ENCODE assay signal across 18 cellular contexts in genomic region chr2:21668078-21668710, GRCh38.
DNase-seq lines count a peak whose midpoint lies in the region; ATAC-seq and TF ChIP-seq lines count a peak whose summit lies in the region.
"Had no signal": no experiment of that assay in that cellular context is flagged by ENCODE, and none has a peak within 500 bp of the region (broad histone marks: within the 10 kb centered on the region; RNA-seq: fewer than 3 reads in every experiment).

No MANE protein-coding gene starts in this region.

- no peaks in the 10 kb centered on the region for H3K4me1 Mint-ChIP-seq in immature natural killer cell
- H3K4me1 Mint-ChIP-seq: B cell; CD4-positive, CD25-positive, alpha-beta regulatory T cell had no signal

- H3K4me3 Mint-ChIP-seq in immature natural killer cell: no peak overlapping the region
- H3K4me3 Mint-ChIP-seq: B cell; CD8-positive, alpha-beta T cell had no signal

- no peak overlapping the region for H3K27ac Mint-ChIP-seq in immature natural killer cell
- H3K27ac Mint-ChIP-seq: B cell; CD4-positive, CD25-positive, alpha-beta regulatory T cell; CD8-positive, alpha-beta T cell had no signal

- DNase-seq in Right ventricle myocardium inferior (ENCODE audit: missing footprints): no peak
- DNase-seq in cardiac septum (ENCODE audit: low spot score): no peak
- no peak for DNase-seq in left ventricle myocardium inferior
- DNase-seq in left cardiac atrium: no peak
- DNase-seq in left ventricle myocardium superior: no peak
- DNase-seq in KG1 (lab: John Stamatoyannopoulos, UW): no peak
- no peak for DNase-seq in immature natural killer cell
- DNase-seq: Caco-2; CD4-positive, CD25-positive, alpha-beta regulatory T cell; CD8-positive, alpha-beta T cell; DMS153; DND-41; GM23248; HCEC 1CT had no signal

- H3K9me3 Mint-ChIP-seq in immature natural killer cell: peaks cover 19 to 56% (median 25%) of the 10 kb centered on the region in 6 donors

- ATAC-seq in Right ventricle myocardium inferior (peak; percentile 39), left cardiac atrium (no peak), left ventricle myocardium superior (peak; percentile 79)
- ATAC-seq: CD8-positive, alpha-beta T cell had no signal

- H3K36me3 ChIP-seq in left ventricle myocardium inferior: no peaks in the 10 kb centered on the region
- H3K36me3 ChIP-seq: BLaER1 had no signal

- no peak for TF ChIP-seq CTCF in left ventricle myocardium inferior (IDR thresholded peaks at IDR 0.05; ENCODE audit: borderline replicate concordance)

- intact Hi-C loops in Right ventricle myocardium inferior (cut with DNase I): no loop called here
- intact Hi-C loops in cardiac septum (cut with DNase I): no loop called here
- intact Hi-C loops in left ventricle myocardium inferior (cut with micrococcal nuclease): no loop called here
- intact Hi-C loops in left cardiac atrium (cut with DNase I): no loop called here
- intact Hi-C loops in left ventricle myocardium superior (cut with micrococcal nuclease): no loop called here

- no peaks in the 10 kb centered on the region for H3K27me3 ChIP-seq in left ventricle myocardium inferior (ENCODE audit: low read depth)
- H3K27me3 ChIP-seq: BLaER1 had no signal

- peak overlapping the region; percentile 28 for H3K27ac ChIP-seq in left ventricle myocardium inferior (replicated peaks)
- H3K27ac ChIP-seq: 22Rv1, BLaER1, C4-2B, GM23248 had no signal

- H3K9me3 ChIP-seq in left ventricle myocardium inferior (replicated peaks): no peaks in the 10 kb centered on the region
- H3K9me3 ChIP-seq: BLaER1, Caco-2 had no signal

- peaks cover 0 to 3% (median 0%) of the 10 kb centered on the region in 3 donors for H3K36me3 Mint-ChIP-seq in immature natural killer cell
- H3K36me3 Mint-ChIP-seq: CD4-positive, CD25-positive, alpha-beta regulatory T cell; CD8-positive, alpha-beta T cell had no signal

- no peak overlapping the region for H3K4me3 ChIP-seq in left ventricle myocardium inferior
- H3K4me3 ChIP-seq: BLaER1, GM23248 had no signal

- peaks cover 10% of the 10 kb centered on the region for H3K4me1 ChIP-seq in left ventricle myocardium inferior
- H3K4me1 ChIP-seq: Caco-2 had no signal

- H3K27me3 Mint-ChIP-seq in immature natural killer cell (ENCODE audit: low read depth in 3 of 3): peaks cover 0 to 4% (median 0%) of the 10 kb centered on the region in 3 donors
- H3K27me3 Mint-ChIP-seq: B cell; CD4-positive, CD25-positive, alpha-beta regulatory T cell had no signal

Comparison
In these comparisons a context has a peak if more than half of its experiments do, and no peak if none do; other contexts are left out.
1. ATAC-seq: peak in Right ventricle myocardium inferior (single experiment) and left ventricle myocardium superior (single experiment); none in left cardiac atrium (0 of 2).